ENCODE assay signal across 1 cellular context in genomic region chrX:119833905-119834304, GRCh38.
TF ChIP-seq lines count a peak whose summit lies in the region.

No MANE protein-coding gene starts in this region.

TF ChIP-seq in H1, 55 proteins besides CTCF, POLR2A, EP300 and RAD21:
- TF ChIP-seq MAX (IDR thresholded peaks at IDR 0.05) (no peak), SIX5 (IDR thresholded peaks at IDR 0.05; ENCODE audit: low read depth, low read length) (no peak), FOSL1 (IDR thresholded peaks at IDR 0.05; ENCODE audit: insufficient read depth, low read depth, low read length) (no peak), GABPA (IDR thresholded peaks at IDR 0.05; ENCODE audit: borderline replicate concordance, insufficient read depth, low read length) (no peak), JUND (IDR thresholded peaks at IDR 0.05; ENCODE audit: low read length) (no peak), KDM4A (IDR thresholded peaks at IDR 0.05; ENCODE audit: low read depth, low read length, severe bottlenecking) (no peak), SP1 (IDR thresholded peaks at IDR 0.05; ENCODE audit: low read depth, low read length) (no peak), POLR2AphosphoS5 (IDR thresholded peaks at IDR 0.05; ENCODE audit: low read depth, low read length) (no peak), YY1 (IDR thresholded peaks at IDR 0.05; ENCODE audit: low read depth, low read length) (no peak), EGR1 (IDR thresholded peaks at IDR 0.05; ENCODE audit: borderline replicate concordance, low read depth, low read length) (no peak), RBBP5 (IDR thresholded peaks at IDR 0.05; ENCODE audit: borderline replicate concordance, low read depth, low read length) (no peak), BACH1 (IDR thresholded peaks at IDR 0.05; ENCODE audit: low read length) (no peak)
